In the genomic region with DNA sequence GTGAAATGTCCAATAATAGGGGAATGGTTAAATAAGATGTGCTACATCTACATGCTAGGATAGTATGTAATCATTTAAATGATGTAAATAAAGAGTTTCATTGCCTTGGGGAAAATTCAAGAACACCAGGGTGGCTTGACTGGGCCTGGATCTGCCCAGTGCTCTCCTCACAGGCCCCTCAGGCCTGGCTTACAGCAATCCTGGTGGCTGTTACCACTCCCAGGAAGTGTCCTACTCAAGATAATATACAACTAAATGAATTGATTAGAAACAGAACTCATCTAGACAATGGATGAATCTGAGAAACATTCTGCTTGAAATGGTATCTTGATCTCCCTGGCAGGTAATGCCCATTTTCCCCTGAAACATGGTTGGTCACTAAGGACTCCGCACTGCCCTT, we compare ENCODE assay signal across 23 cellular contexts.
"Had no signal": no experiment of that assay in that cellular context is flagged by ENCODE, and none has a peak within 500 bp of the region (broad histone marks: within the 10 kb centered on the region; RNA-seq: fewer than 3 reads in every experiment).

No MANE protein-coding gene starts in this region.

- H3K27me3 ChIP-seq: heart left ventricle, hepatocyte, testis, tibial artery, upper lobe of left lung had no signal

- H3K4me1 ChIP-seq: prostate gland had no signal

- ATAC-seq: effector memory CD8-positive, alpha-beta T cell; heart left ventricle; left lobe of liver; mucosa of descending colon; natural killer cell treated with Interleukin-12 subunit alpha and Interleukin-12 subunit beta and Interleukin-15 and Interleukin-18, amount 100 ng/mL, for 72 hours; right cardiac atrium; stimulated activated memory B cell treated with anti-CD40 and anti-IgM and Interleukin-4, amounts not matched to agents 10 μg/mL and 1 μg/mL and 100 μg/mL, for 72 hours; stimulated activated naive CD8-positive, alpha-beta T cell treated with anti-CD3 and anti-CD28 coated beads, Interleukin-15, Interleukin-2, amounts not matched to agents 100 U/mL and 50 U/mL, for 24 hours had no signal

- H3K36me3 Mint-ChIP-seq: memory B cell; natural killer cell treated with Interleukin-12 subunit alpha and Interleukin-12 subunit beta and Interleukin-15 and Interleukin-18, amount 100 ng/mL, for 72 hours; stimulated activated memory B cell treated with anti-CD40 and anti-IgM and Interleukin-4, amounts not matched to agents 10 μg/mL and 1 μg/mL and 100 μg/mL, for 72 hours had no signal

- H3K27ac ChIP-seq: heart left ventricle, hepatocyte, prostate gland, skin epidermis, spleen, testis, tibial artery, upper lobe of left lung had no signal

- H3K9me3 Mint-ChIP-seq: effector memory CD8-positive, alpha-beta T cell; memory B cell; natural killer cell treated with Interleukin-12 subunit alpha and Interleukin-12 subunit beta and Interleukin-15 and Interleukin-18, amount 100 ng/mL, for 72 hours; stimulated activated memory B cell treated with anti-CD40 and anti-IgM and Interleukin-4, amounts not matched to agents 10 μg/mL and 1 μg/mL and 100 μg/mL, for 72 hours had no signal

- H3K9me3 ChIP-seq: heart left ventricle, mucosa of descending colon, prostate gland, spleen, testis, tibial artery, upper lobe of left lung had no signal

- DNase-seq: cortex of kidney; effector memory CD8-positive, alpha-beta T cell; heart left ventricle; kidney; mucosa of descending colon; naive B cell; nucleus accumbens; right cardiac atrium; spleen; stimulated activated CD4-positive, alpha-beta T cell treated with anti-CD3 and anti-CD28 coated beads, Interleukin-4, amount 100 ng/mL, for 4 hours; stimulated activated naive CD8-positive, alpha-beta T cell treated with anti-CD3 and anti-CD28 coated beads, Interleukin-15, Interleukin-2, amounts not matched to agents 100 U/mL and 50 U/mL, for 24 hours; substantia nigra; testis; tibial artery; upper lobe of left lung had no signal

- H3K27ac Mint-ChIP-seq: effector memory CD8-positive, alpha-beta T cell; memory B cell; naive B cell; natural killer cell treated with Interleukin-12 subunit alpha and Interleukin-12 subunit beta and Interleukin-15 and Interleukin-18, amount 100 ng/mL, for 72 hours; stimulated activated memory B cell treated with anti-CD40 and anti-IgM and Interleukin-4, amounts not matched to agents 10 μg/mL and 1 μg/mL and 100 μg/mL, for 72 hours had no signal

- H3K4me2 ChIP-seq: hepatocyte had no signal

- H3K4me3 ChIP-seq: heart left ventricle, hepatocyte, lung, mucosa of descending colon, prostate gland, skin epidermis, spleen, testis, tibial artery, upper lobe of left lung had no signal

- H2AFZ ChIP-seq: hepatocyte had no signal

- H3K36me3 ChIP-seq: heart left ventricle, prostate gland, spleen, tibial artery, upper lobe of left lung had no signal

- H3K4me3 Mint-ChIP-seq: effector memory CD8-positive, alpha-beta T cell; memory B cell; naive B cell; natural killer cell treated with Interleukin-12 subunit alpha and Interleukin-12 subunit beta and Interleukin-15 and Interleukin-18, amount 100 ng/mL, for 72 hours; stimulated activated memory B cell treated with anti-CD40 and anti-IgM and Interleukin-4, amounts not matched to agents 10 μg/mL and 1 μg/mL and 100 μg/mL, for 72 hours had no signal

- H3K79me2 ChIP-seq: hepatocyte had no signal
